In the genomic region with DNA sequence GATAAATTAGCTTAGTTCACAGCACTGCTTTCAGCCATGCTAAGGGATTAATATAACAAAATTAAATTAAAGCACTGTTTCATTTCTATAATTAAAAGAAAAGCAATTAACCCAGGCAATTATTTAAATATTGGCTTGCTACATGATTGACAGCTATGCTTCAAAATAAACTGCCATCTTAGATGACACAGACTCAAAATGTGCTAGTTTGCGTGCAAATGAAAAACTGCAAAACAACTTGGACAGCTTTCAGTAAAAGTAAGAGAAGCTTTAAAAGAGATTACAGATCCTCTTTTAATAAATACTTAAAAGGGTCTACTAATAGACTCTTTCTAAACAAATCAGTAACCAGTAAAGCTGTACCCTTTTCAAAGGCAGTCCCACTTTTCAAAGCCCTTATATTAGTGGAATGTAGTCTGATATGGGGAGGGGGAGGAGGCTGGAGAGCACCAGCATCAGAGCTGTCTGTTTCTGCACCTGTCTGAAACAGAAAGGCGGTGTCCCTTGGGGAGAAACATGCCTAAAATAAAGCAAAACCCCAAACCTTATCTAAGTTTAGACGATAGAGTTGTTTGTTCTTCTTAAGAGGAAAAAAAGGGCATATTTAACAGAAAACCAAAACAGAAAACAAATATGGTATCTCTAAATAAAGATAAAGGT, we compare ENCODE assay signal across 15 cellular contexts. TPM values are rescaled to one million over a fixed set of nuclear protein-coding genes. Genes with fewer than 3 reads are reported as not detected.
DNase-seq lines count a peak whose midpoint lies in the region; ATAC-seq and TF ChIP-seq lines count a peak whose summit lies in the region.
"Had no signal": no experiment of that assay in that cellular context is flagged by ENCODE, and none has a peak within 500 bp of the region (broad histone marks: within the 10 kb centered on the region; RNA-seq: fewer than 3 reads in every experiment).

No MANE protein-coding gene starts in this region.

- DNase-seq in stimulated activated naive CD8-positive, alpha-beta T cell treated with anti-CD3 and anti-CD28 coated beads, Interleukin-15, amount 100 ng/mL, for 72 hours = no peak
- no peak for DNase-seq in NCI-H1436 treated with DMSO at 0.1 percent for 48 hours (lab: John Stamatoyannopoulos, UW)
- DNase-seq in OCI-M1 (lab: John Stamatoyannopoulos, UW) = no peak
- DNase-seq in DMS 273 treated with DMSO at 0.1 percent for 48 hours (lab: John Stamatoyannopoulos, UW) = no peak
- no peak for DNase-seq in tibial nerve (ENCODE audit: low spot score in 2 of 2)
- DNase-seq: cerebellar nuclear complex, foreskin fibroblast, NCI-H226, sigmoid colon had no signal

- no peaks in the 10 kb centered on the region for H3K27me3 ChIP-seq in tibial nerve
- H3K27me3 ChIP-seq: sigmoid colon had no signal

- no peaks in the 10 kb centered on the region for H3K9me3 ChIP-seq in tibial nerve
- H3K9me3 ChIP-seq: sigmoid colon had no signal

- peaks cover 33% of the 10 kb centered on the region for H3K4me1 Mint-ChIP-seq in stimulated activated naive CD8-positive, alpha-beta T cell treated with anti-CD3 and anti-CD28 coated beads, Interleukin-15, Interleukin-2, amounts not matched to agents 100 ng/mL and 50 ng/mL, for 24 hours (ENCODE audit: low read depth)
- H3K4me1 Mint-ChIP-seq in stimulated activated naive CD8-positive, alpha-beta T cell treated with anti-CD3 and anti-CD28 coated beads, Interleukin-15, amount 100 ng/mL, for 72 hours = peaks cover 5% of the 10 kb centered on the region

- H3K27me3 Mint-ChIP-seq in stimulated activated naive CD8-positive, alpha-beta T cell treated with anti-CD3 and anti-CD28 coated beads, Interleukin-15, Interleukin-2, amounts not matched to agents 100 ng/mL and 50 ng/mL, for 24 hours = no peaks in the 10 kb centered on the region
- no peaks in the 10 kb centered on the region for H3K27me3 Mint-ChIP-seq in stimulated activated naive CD8-positive, alpha-beta T cell treated with anti-CD3 and anti-CD28 coated beads, Interleukin-15, amount 100 ng/mL, for 72 hours

- TF ChIP-seq EP300 in tibial nerve (IDR thresholded peaks at IDR 0.05) = no peak

- H3K9me3 Mint-ChIP-seq in stimulated activated naive CD8-positive, alpha-beta T cell treated with anti-CD3 and anti-CD28 coated beads, Interleukin-15, Interleukin-2, amounts not matched to agents 100 ng/mL and 50 ng/mL, for 24 hours = no peaks in the 10 kb centered on the region
- H3K9me3 Mint-ChIP-seq in stimulated activated naive CD8-positive, alpha-beta T cell treated with anti-CD3 and anti-CD28 coated beads, Interleukin-15, amount 100 ng/mL, for 72 hours = no peaks in the 10 kb centered on the region
- H3K9me3 Mint-ChIP-seq: activated T-helper 1 cell treated with anti-CD3 and anti-CD28 coated beads, Interleukin-12 subunit alpha, Interleukin-12 subunit beta, Interleukin-2, Interleukin-4 antibody, amounts not matched to agents 30 ng/mL and 10 ng/mL and 1 ng/mL, durations not matched to agents 14 hours and 24 hours and 36 hours had no signal

- H3K4me1 ChIP-seq in tibial nerve = peaks cover 0 to 21% (median 5%) of the 10 kb centered on the region in 4 donors

- H3K4me3 ChIP-seq in tibial nerve = no peak overlapping the region
- H3K4me3 ChIP-seq: K562, lung, sigmoid colon had no signal

- H3K36me3 ChIP-seq in tibial nerve = peaks cover 0 to 8% (median 0%) of the 10 kb centered on the region in 3 donors
- H3K36me3 ChIP-seq: sigmoid colon had no signal

- 77 to 85% methylated on average over 3 of the region's 3 CpGs for WGBS in tibial nerve, 2 donors

- no peak overlapping the region for H3K4me3 Mint-ChIP-seq in stimulated activated naive CD8-positive, alpha-beta T cell treated with anti-CD3 and anti-CD28 coated beads, Interleukin-15, Interleukin-2, amounts not matched to agents 100 ng/mL and 50 ng/mL, for 24 hours
- H3K4me3 Mint-ChIP-seq in stimulated activated naive CD8-positive, alpha-beta T cell treated with anti-CD3 and anti-CD28 coated beads, Interleukin-15, amount 100 ng/mL, for 72 hours = no peak overlapping the region
- H3K4me3 Mint-ChIP-seq: activated T-helper 1 cell treated with anti-CD3 and anti-CD28 coated beads, Interleukin-12 subunit alpha, Interleukin-12 subunit beta, Interleukin-2, Interleukin-4 antibody, amounts not matched to agents 30 ng/mL and 10 ng/mL and 1 ng/mL, durations not matched to agents 14 hours and 24 hours and 36 hours had no signal

- ATAC-seq in stimulated activated naive CD8-positive, alpha-beta T cell treated with anti-CD3 and anti-CD28 coated beads, Interleukin-15, amount 100 ng/mL, for 72 hours = no peak
- ATAC-seq in HG02610 (IDR thresholded peaks at IDR 0.05; ENCODE audit: unreplicated experiment) (peak; percentile 81), HG03442 (IDR thresholded peaks at IDR 0.05; ENCODE audit: unreplicated experiment) (peak; percentile 81)
- ATAC-seq: K562 had no signal

- TF ChIP-seq POLR2A in tibial nerve (IDR thresholded peaks at IDR 0.05) = no peak

- no peak overlapping the region for H3K27ac ChIP-seq in tibial nerve
- H3K27ac ChIP-seq: sigmoid colon had no signal

- no peak for TF ChIP-seq CTCF in tibial nerve (IDR thresholded peaks at IDR 0.05)

- H3K36me3 Mint-ChIP-seq in stimulated activated naive CD8-positive, alpha-beta T cell treated with anti-CD3 and anti-CD28 coated beads, Interleukin-15, Interleukin-2, amounts not matched to agents 100 ng/mL and 50 ng/mL, for 24 hours (ENCODE audit: low read depth) = peaks cover 16% of the 10 kb centered on the region

- H3K27ac Mint-ChIP-seq in stimulated activated naive CD8-positive, alpha-beta T cell treated with anti-CD3 and anti-CD28 coated beads, Interleukin-15, Interleukin-2, amounts not matched to agents 100 ng/mL and 50 ng/mL, for 24 hours = peak overlapping the region; percentile 52
- H3K27ac Mint-ChIP-seq in stimulated activated naive CD8-positive, alpha-beta T cell treated with anti-CD3 and anti-CD28 coated beads, Interleukin-15, amount 100 ng/mL, for 72 hours = no peak overlapping the region
- H3K27ac Mint-ChIP-seq: activated T-helper 1 cell treated with anti-CD3 and anti-CD28 coated beads, Interleukin-12 subunit alpha, Interleukin-12 subunit beta, Interleukin-2, Interleukin-4 antibody, amounts not matched to agents 30 ng/mL and 10 ng/mL and 1 ng/mL, durations not matched to agents 14 hours and 24 hours and 36 hours had no signal

RNA-seq across cellular contexts. Expression of a gene that starts 20.8 kb away (rescaled TPM):
- 10 to 100 TPM; 19.8 to 29.1 (median 25.9) TPM for total RNA-seq in tibial nerve
